ENCODE assay signal across 1 cellular context in the genomic region with DNA sequence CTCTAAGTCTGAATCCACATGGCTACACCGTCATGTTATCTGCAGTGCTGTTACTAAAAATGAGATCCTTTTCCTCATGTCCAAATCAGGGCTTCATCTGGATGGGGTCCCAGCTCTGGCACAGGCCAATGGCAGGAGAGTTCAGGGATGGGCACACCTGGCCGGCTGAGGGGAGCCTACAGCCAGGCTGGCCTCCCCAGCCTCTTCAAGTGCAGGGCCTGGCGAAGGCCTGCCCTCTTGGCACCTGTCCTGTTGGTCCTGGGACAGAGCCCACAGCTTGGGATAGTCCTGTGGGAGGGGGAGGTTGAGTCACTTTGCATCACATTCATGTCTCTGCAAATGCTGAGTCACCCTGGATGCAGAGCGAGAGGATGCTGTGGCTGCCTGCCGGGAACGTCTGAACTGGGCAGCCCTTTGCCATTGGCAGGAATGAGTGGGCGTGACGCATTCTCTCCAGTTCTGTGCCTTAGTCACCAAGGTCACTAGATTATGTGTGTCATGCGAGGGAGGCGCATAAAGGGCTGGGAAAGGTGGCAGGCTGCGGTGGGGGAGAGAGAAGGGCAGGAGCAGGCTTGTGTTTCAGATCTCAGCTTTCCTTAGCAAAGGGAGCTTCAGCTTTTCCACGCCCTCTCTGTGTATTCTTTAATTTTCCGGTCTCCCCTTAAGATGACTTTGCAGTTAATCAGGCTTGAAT.
A peak's percentile ranks its signal among the peaks of the same experiment; 100 is the strongest.
TF ChIP-seq lines count a peak whose summit lies in the region.

No MANE protein-coding gene starts in this region.

TF ChIP-seq in K562, 482 proteins besides CTCF, POLR2A, EP300 and RAD21 (continued from another document and continues in another):
- no peak for TF ChIP-seq ZNF551 (CRISPR knock-in tag; IDR thresholded peaks at IDR 0.05)
- TF ChIP-seq, protein P1, sequence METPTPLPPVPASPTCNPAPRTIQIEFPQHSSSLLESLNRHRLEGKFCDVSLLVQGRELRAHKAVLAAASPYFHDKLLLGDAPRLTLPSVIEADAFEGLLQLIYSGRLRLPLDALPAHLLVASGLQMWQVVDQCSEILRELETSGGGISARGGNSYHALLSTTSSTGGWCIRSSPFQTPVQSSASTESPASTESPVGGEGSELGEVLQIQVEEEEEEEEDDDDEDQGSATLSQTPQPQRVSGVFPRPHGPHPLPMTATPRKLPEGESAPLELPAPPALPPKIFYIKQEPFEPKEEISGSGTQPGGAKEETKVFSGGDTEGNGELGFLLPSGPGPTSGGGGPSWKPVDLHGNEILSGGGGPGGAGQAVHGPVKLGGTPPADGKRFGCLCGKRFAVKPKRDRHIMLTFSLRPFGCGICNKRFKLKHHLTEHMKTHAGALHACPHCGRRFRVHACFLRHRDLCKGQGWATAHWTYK (CRISPR knock-in tag; IDR thresholded peaks at IDR 0.05), result no peak
- no peak for TF ChIP-seq HIVEP1 (CRISPR knock-in tag; IDR thresholded peaks at IDR 0.05)
- TF ChIP-seq ZNF778 (CRISPR knock-in tag; IDR thresholded peaks at IDR 0.05), result no peak
- TF ChIP-seq FUS (optimal IDR thresholded peaks at IDR 0.05; ENCODE audit: low read depth, low read length), result no peak
- TF ChIP-seq NCOR1 (IDR thresholded peaks at IDR 0.05), result peak; percentile 69
- TF ChIP-seq, protein P2, sequence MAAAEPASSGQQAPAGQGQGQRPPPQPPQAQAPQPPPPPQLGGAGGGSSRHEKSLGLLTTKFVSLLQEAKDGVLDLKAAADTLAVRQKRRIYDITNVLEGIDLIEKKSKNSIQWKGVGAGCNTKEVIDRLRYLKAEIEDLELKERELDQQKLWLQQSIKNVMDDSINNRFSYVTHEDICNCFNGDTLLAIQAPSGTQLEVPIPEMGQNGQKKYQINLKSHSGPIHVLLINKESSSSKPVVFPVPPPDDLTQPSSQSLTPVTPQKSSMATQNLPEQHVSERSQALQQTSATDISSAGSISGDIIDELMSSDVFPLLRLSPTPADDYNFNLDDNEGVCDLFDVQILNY (CRISPR knock-in tag; IDR thresholded peaks at IDR 0.05), result no peak
- TF ChIP-seq, protein P3, sequence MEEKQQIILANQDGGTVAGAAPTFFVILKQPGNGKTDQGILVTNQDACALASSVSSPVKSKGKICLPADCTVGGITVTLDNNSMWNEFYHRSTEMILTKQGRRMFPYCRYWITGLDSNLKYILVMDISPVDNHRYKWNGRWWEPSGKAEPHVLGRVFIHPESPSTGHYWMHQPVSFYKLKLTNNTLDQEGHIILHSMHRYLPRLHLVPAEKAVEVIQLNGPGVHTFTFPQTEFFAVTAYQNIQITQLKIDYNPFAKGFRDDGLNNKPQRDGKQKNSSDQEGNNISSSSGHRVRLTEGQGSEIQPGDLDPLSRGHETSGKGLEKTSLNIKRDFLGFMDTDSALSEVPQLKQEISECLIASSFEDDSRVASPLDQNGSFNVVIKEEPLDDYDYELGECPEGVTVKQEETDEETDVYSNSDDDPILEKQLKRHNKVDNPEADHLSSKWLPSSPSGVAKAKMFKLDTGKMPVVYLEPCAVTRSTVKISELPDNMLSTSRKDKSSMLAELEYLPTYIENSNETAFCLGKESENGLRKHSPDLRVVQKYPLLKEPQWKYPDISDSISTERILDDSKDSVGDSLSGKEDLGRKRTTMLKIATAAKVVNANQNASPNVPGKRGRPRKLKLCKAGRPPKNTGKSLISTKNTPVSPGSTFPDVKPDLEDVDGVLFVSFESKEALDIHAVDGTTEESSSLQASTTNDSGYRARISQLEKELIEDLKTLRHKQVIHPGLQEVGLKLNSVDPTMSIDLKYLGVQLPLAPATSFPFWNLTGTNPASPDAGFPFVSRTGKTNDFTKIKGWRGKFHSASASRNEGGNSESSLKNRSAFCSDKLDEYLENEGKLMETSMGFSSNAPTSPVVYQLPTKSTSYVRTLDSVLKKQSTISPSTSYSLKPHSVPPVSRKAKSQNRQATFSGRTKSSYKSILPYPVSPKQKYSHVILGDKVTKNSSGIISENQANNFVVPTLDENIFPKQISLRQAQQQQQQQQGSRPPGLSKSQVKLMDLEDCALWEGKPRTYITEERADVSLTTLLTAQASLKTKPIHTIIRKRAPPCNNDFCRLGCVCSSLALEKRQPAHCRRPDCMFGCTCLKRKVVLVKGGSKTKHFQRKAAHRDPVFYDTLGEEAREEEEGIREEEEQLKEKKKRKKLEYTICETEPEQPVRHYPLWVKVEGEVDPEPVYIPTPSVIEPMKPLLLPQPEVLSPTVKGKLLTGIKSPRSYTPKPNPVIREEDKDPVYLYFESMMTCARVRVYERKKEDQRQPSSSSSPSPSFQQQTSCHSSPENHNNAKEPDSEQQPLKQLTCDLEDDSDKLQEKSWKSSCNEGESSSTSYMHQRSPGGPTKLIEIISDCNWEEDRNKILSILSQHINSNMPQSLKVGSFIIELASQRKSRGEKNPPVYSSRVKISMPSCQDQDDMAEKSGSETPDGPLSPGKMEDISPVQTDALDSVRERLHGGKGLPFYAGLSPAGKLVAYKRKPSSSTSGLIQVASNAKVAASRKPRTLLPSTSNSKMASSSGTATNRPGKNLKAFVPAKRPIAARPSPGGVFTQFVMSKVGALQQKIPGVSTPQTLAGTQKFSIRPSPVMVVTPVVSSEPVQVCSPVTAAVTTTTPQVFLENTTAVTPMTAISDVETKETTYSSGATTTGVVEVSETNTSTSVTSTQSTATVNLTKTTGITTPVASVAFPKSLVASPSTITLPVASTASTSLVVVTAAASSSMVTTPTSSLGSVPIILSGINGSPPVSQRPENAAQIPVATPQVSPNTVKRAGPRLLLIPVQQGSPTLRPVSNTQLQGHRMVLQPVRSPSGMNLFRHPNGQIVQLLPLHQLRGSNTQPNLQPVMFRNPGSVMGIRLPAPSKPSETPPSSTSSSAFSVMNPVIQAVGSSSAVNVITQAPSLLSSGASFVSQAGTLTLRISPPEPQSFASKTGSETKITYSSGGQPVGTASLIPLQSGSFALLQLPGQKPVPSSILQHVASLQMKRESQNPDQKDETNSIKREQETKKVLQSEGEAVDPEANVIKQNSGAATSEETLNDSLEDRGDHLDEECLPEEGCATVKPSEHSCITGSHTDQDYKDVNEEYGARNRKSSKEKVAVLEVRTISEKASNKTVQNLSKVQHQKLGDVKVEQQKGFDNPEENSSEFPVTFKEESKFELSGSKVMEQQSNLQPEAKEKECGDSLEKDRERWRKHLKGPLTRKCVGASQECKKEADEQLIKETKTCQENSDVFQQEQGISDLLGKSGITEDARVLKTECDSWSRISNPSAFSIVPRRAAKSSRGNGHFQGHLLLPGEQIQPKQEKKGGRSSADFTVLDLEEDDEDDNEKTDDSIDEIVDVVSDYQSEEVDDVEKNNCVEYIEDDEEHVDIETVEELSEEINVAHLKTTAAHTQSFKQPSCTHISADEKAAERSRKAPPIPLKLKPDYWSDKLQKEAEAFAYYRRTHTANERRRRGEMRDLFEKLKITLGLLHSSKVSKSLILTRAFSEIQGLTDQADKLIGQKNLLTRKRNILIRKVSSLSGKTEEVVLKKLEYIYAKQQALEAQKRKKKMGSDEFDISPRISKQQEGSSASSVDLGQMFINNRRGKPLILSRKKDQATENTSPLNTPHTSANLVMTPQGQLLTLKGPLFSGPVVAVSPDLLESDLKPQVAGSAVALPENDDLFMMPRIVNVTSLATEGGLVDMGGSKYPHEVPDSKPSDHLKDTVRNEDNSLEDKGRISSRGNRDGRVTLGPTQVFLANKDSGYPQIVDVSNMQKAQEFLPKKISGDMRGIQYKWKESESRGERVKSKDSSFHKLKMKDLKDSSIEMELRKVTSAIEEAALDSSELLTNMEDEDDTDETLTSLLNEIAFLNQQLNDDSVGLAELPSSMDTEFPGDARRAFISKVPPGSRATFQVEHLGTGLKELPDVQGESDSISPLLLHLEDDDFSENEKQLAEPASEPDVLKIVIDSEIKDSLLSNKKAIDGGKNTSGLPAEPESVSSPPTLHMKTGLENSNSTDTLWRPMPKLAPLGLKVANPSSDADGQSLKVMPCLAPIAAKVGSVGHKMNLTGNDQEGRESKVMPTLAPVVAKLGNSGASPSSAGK (IDR thresholded peaks at IDR 0.05), result peak; percentile 10; the same call in 1 of the 2 replicates
- TF ChIP-seq CAMTA2 (CRISPR knock-in tag; conservative IDR thresholded peaks at IDR 0.05), result no peak
- TF ChIP-seq MAZ (CRISPR knock-in tag; conservative IDR thresholded peaks at IDR 0.05 in 1 of 2, IDR thresholded peaks at IDR 0.05 in 1 of 2), result no peak; a peak in 3 of 4 replicates
- TF ChIP-seq, protein P4, sequence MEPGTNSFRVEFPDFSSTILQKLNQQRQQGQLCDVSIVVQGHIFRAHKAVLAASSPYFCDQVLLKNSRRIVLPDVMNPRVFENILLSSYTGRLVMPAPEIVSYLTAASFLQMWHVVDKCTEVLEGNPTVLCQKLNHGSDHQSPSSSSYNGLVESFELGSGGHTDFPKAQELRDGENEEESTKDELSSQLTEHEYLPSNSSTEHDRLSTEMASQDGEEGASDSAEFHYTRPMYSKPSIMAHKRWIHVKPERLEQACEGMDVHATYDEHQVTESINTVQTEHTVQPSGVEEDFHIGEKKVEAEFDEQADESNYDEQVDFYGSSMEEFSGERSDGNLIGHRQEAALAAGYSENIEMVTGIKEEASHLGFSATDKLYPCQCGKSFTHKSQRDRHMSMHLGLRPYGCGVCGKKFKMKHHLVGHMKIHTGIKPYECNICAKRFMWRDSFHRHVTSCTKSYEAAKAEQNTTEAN (CRISPR knock-in tag; IDR thresholded peaks at IDR 0.05), result no peak
- TF ChIP-seq, protein P5, sequence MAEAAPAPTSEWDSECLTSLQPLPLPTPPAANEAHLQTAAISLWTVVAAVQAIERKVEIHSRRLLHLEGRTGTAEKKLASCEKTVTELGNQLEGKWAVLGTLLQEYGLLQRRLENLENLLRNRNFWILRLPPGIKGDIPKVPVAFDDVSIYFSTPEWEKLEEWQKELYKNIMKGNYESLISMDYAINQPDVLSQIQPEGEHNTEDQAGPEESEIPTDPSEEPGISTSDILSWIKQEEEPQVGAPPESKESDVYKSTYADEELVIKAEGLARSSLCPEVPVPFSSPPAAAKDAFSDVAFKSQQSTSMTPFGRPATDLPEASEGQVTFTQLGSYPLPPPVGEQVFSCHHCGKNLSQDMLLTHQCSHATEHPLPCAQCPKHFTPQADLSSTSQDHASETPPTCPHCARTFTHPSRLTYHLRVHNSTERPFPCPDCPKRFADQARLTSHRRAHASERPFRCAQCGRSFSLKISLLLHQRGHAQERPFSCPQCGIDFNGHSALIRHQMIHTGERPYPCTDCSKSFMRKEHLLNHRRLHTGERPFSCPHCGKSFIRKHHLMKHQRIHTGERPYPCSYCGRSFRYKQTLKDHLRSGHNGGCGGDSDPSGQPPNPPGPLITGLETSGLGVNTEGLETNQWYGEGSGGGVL (CRISPR knock-in tag; IDR thresholded peaks at IDR 0.05), result no peak
- no peak for TF ChIP-seq BRCA1 (IDR thresholded peaks at IDR 0.05)
- TF ChIP-seq BRCA1 (CRISPR knock-in tag; IDR thresholded peaks at IDR 0.05), result no peak
- TF ChIP-seq, protein P6, sequence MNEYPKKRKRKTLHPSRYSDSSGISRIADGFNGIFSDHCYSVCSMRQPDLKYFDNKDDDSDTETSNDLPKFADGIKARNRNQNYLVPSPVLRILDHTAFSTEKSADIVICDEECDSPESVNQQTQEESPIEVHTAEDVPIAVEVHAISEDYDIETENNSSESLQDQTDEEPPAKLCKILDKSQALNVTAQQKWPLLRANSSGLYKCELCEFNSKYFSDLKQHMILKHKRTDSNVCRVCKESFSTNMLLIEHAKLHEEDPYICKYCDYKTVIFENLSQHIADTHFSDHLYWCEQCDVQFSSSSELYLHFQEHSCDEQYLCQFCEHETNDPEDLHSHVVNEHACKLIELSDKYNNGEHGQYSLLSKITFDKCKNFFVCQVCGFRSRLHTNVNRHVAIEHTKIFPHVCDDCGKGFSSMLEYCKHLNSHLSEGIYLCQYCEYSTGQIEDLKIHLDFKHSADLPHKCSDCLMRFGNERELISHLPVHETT (CRISPR knock-in tag; conservative IDR thresholded peaks at IDR 0.05 in 1 of 2, IDR thresholded peaks at IDR 0.05 in 1 of 2), result no peak
- TF ChIP-seq, protein P7, sequence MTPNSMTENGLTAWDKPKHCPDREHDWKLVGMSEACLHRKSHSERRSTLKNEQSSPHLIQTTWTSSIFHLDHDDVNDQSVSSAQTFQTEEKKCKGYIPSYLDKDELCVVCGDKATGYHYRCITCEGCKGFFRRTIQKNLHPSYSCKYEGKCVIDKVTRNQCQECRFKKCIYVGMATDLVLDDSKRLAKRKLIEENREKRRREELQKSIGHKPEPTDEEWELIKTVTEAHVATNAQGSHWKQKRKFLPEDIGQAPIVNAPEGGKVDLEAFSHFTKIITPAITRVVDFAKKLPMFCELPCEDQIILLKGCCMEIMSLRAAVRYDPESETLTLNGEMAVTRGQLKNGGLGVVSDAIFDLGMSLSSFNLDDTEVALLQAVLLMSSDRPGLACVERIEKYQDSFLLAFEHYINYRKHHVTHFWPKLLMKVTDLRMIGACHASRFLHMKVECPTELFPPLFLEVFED (CRISPR knock-in tag; conservative IDR thresholded peaks at IDR 0.05), result no peak
- TF ChIP-seq, protein P8, sequence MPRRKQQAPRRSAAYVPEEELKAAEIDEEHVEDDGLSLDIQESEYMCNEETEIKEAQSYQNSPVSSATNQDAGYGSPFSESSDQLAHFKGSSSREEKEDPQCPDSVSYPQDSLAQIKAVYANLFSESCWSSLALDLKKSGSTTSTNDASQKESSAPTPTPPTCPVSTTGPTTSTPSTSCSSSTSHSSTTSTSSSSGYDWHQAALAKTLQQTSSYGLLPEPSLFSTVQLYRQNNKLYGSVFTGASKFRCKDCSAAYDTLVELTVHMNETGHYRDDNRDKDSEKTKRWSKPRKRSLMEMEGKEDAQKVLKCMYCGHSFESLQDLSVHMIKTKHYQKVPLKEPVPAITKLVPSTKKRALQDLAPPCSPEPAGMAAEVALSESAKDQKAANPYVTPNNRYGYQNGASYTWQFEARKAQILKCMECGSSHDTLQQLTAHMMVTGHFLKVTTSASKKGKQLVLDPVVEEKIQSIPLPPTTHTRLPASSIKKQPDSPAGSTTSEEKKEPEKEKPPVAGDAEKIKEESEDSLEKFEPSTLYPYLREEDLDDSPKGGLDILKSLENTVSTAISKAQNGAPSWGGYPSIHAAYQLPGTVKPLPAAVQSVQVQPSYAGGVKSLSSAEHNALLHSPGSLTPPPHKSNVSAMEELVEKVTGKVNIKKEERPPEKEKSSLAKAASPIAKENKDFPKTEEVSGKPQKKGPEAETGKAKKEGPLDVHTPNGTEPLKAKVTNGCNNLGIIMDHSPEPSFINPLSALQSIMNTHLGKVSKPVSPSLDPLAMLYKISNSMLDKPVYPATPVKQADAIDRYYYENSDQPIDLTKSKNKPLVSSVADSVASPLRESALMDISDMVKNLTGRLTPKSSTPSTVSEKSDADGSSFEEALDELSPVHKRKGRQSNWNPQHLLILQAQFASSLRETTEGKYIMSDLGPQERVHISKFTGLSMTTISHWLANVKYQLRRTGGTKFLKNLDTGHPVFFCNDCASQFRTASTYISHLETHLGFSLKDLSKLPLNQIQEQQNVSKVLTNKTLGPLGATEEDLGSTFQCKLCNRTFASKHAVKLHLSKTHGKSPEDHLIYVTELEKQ (CRISPR knock-in tag; IDR thresholded peaks at IDR 0.05), result no peak
- TF ChIP-seq PPARD (CRISPR knock-in tag; IDR thresholded peaks at IDR 0.05), result no peak
- TF ChIP-seq ETV5 (CRISPR knock-in tag; IDR thresholded peaks at IDR 0.05; ENCODE audit: low read depth), result no peak; the same call in 1 of the 2 replicates
- TF ChIP-seq SAP30 (IDR thresholded peaks at IDR 0.05; ENCODE audit: borderline replicate concordance, insufficient read depth, low read depth, low read length, poor library complexity, severe bottlenecking), result no peak
- TF ChIP-seq, protein P9, sequence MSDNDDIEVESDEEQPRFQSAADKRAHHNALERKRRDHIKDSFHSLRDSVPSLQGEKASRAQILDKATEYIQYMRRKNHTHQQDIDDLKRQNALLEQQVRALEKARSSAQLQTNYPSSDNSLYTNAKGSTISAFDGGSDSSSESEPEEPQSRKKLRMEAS (CRISPR knock-in tag; IDR thresholded peaks at IDR 0.05), result no peak; the same call in 1 of the 2 replicates
- no peak for TF ChIP-seq BCL6 (CRISPR knock-in tag; IDR thresholded peaks at IDR 0.05)
